Comparison of ENCODE assay signal across 8 cellular contexts in genomic region chr7:37495574-37496184, GRCh38. TPM values are rescaled to one million over a fixed set of nuclear protein-coding genes. Genes with fewer than 3 reads are reported as not detected.
DNase-seq lines count a peak whose midpoint lies in the region; ATAC-seq and TF ChIP-seq lines count a peak whose summit lies in the region.

No MANE protein-coding gene starts in this region.

- WGBS in spleen, 5 donors = 55 to 63% (median 60%) methylated on average over 4 of the region's 4 CpGs

- no peak overlapping the region for H3K27ac ChIP-seq in foreskin keratinocyte
- no peak overlapping the region for H3K27ac ChIP-seq in spleen

- DNase-seq in BJ (ENCODE audit: low read depth) (no peak), H7 (peak; percentile 25), SK-N-DZ (ENCODE audit: low spot score) (peak; percentile 29), foreskin keratinocyte (peak in 1 of 2 donors; percentile 9), spleen (no peak)
- no peak for DNase-seq in activated naive CD4-positive, alpha-beta T cell treated with anti-CD3 and anti-CD28 coated beads, Interleukin-2, amount 10 ng/mL, durations not matched to agents 7 days and 5 days

- no peaks in the 10 kb centered on the region for H3K9me3 Mint-ChIP-seq in activated naive CD4-positive, alpha-beta T cell treated with anti-CD3 and anti-CD28 coated beads, Interleukin-2, amount 10 ng/mL, durations not matched to agents 7 days and 5 days

- H3K4me3 ChIP-seq in BJ (ENCODE audit: low read depth, low read length) (no peak overlapping the region), H7 (ENCODE audit: insufficient read depth, low read depth, low read length) (peak overlapping the region; percentile 24; the same call in 1 of the 2 replicates), spleen (no peak overlapping the region)

- H3K4me3 Mint-ChIP-seq in activated naive CD4-positive, alpha-beta T cell treated with anti-CD3 and anti-CD28 coated beads, Interleukin-2, amount 10 ng/mL, durations not matched to agents 7 days and 5 days = no peak overlapping the region

- no peaks in the 10 kb centered on the region for H3K27me3 Mint-ChIP-seq in activated naive CD4-positive, alpha-beta T cell treated with anti-CD3 and anti-CD28 coated beads, Interleukin-2, amount 10 ng/mL, durations not matched to agents 7 days and 5 days

- H3K9me3 ChIP-seq in spleen = peaks cover 0 to 6% (median 2%) of the 10 kb centered on the region in 8 donors

- no peak overlapping the region for H3K27ac Mint-ChIP-seq in activated naive CD4-positive, alpha-beta T cell treated with anti-CD3 and anti-CD28 coated beads, Interleukin-2, amount 10 ng/mL, durations not matched to agents 7 days and 5 days

- TF ChIP-seq CTCF in BJ (IDR thresholded peaks at IDR 0.05; ENCODE audit: insufficient read depth, low read depth, low read length) (peak; percentile 52), foreskin keratinocyte (conservative IDR thresholded peaks at IDR 0.05) (peak; percentile 54), spleen (IDR thresholded peaks at IDR 0.05 in 8 of 11, conservative IDR thresholded peaks at IDR 0.05 in 3 of 11) (peak; percentile 39 to 80 (median 73))

- H3K36me3 ChIP-seq in BJ (ENCODE audit: control insufficient read depth, insufficient read depth, low read length) (no peaks in the 10 kb centered on the region), H7 (replicated peaks; ENCODE audit: control insufficient read depth, insufficient read depth, low read length) (no peaks in the 10 kb centered on the region; the same call in 1 of the 2 replicates), spleen (no peaks in the 10 kb centered on the region)

- ATAC-seq in foreskin keratinocyte (no peak), GM18868 (IDR thresholded peaks at IDR 0.05; ENCODE audit: unreplicated experiment) (no peak), HG03342 (IDR thresholded peaks at IDR 0.05; ENCODE audit: unreplicated experiment) (no peak)

- no peak for TF ChIP-seq POLR2A in spleen (IDR thresholded peaks at IDR 0.05)

- H3K4me1 ChIP-seq in foreskin keratinocyte (no peaks in the 10 kb centered on the region), spleen (no peaks in the 10 kb centered on the region)

- H3K27me3 ChIP-seq in BJ (ENCODE audit: control insufficient read depth, insufficient read depth, low read length) (no peaks in the 10 kb centered on the region), H7 (ENCODE audit: control insufficient read depth, insufficient read depth, low read length) (no peaks in the 10 kb centered on the region), foreskin keratinocyte (no peaks in the 10 kb centered on the region), spleen (replicated peaks in 1 of 7) (no peaks in the 10 kb centered on the region)

- H3K36me3 Mint-ChIP-seq in activated naive CD4-positive, alpha-beta T cell treated with anti-CD3 and anti-CD28 coated beads, Interleukin-2, amount 10 ng/mL, durations not matched to agents 7 days and 5 days = no peaks in the 10 kb centered on the region

- CTCF ChIA-PET in BJ (lab: Yijun Ruan, JAX) = interaction anchor here (0.9 to 2.3 kb wide), 3 partner anchors 18 to 510 kb away, joined by 3 to 7 read pairs (median 4); no protein-coding TSS in a partner anchor
- CTCF ChIA-PET in activated naive CD4-positive, alpha-beta T cell treated with anti-CD3 and anti-CD28 coated beads, Interleukin-2, amount 10 ng/mL, durations not matched to agents 7 days and 5 days (lab: Charles Lee) = interaction anchor here (0.7 to 3.2 kb wide), 17 partner anchors 8 to 295 kb away, joined by 3 to 17 read pairs (median 4); partner anchors contain the start of gene ELMO1

- intact Hi-C loops in spleen (cut with DNase I; ENCODE audit: low total_unique reads) = no loop called here

- POLR2A ChIA-PET in BJ (lab: Charles Lee) = no interaction called here

- H3K4me1 Mint-ChIP-seq in activated naive CD4-positive, alpha-beta T cell treated with anti-CD3 and anti-CD28 coated beads, Interleukin-2, amount 10 ng/mL, durations not matched to agents 7 days and 5 days = peaks cover 8% of the 10 kb centered on the region

RNA-seq across cellular contexts. Expression of gene ELMO1, which starts 47.0 kb away (rescaled TPM):
- polyA plus RNA-seq in BJ (2011; rRNA removed) (not detected in 2 replicates), foreskin keratinocyte (not detected in 2 replicates), spleen (10 to 100 TPM; 26.0 to 39.4 (median 26.5) TPM)
- polyA minus RNA-seq in BJ (2011; rRNA and poly(A)+ RNA removed) = 0.57 TPM in 1 of 2 replicates, not detected in the other
- total RNA-seq in H7 (2014; rRNA removed; shearing (Covaris generic)) = 8.0 and 8.7 TPM in 2 replicates
- polyA plus RNA-seq in SK-N-DZ (2014; cell fraction: cytosol; rRNA removed) = 9.4 and 12.0 TPM in 2 replicates
- 5.4 and 9.9 TPM in 2 replicates for polyA plus RNA-seq in SK-N-DZ (2014; cell fraction: nucleus; rRNA removed)
- total RNA-seq in foreskin keratinocyte (not detected in 2 replicates), spleen (100 to 1,000 TPM; 137 to 494 (median 229) TPM)

Comparison
In these comparisons a context has a peak if more than half of its experiments do, and no peak if none do; other contexts are left out.
1. DNase-seq: peak in H7 (single experiment) and SK-N-DZ (single experiment); none in BJ (single experiment), spleen (single experiment) and activated naive CD4-positive, alpha-beta T cell treated with anti-CD3 and anti-CD28 coated beads, Interleukin-2, amount 10 ng/mL, durations not matched to agents 7 days and 5 days (single experiment).
2. RNA of gene ELMO1, which starts 47.0 kb away (total RNA-seq): 137 to 494 TPM in spleen; 8.0 to 8.7 TPM in H7 and not detected in foreskin keratinocyte; every median in the first group is over 10 times any median in the second.
3. Peak in every context shown above with its lines, with median percentiles within 50 percentile points of each other: CTCF ChIP-seq.